Comparison of ENCODE assay signal across 22 cellular contexts in the genomic region with DNA sequence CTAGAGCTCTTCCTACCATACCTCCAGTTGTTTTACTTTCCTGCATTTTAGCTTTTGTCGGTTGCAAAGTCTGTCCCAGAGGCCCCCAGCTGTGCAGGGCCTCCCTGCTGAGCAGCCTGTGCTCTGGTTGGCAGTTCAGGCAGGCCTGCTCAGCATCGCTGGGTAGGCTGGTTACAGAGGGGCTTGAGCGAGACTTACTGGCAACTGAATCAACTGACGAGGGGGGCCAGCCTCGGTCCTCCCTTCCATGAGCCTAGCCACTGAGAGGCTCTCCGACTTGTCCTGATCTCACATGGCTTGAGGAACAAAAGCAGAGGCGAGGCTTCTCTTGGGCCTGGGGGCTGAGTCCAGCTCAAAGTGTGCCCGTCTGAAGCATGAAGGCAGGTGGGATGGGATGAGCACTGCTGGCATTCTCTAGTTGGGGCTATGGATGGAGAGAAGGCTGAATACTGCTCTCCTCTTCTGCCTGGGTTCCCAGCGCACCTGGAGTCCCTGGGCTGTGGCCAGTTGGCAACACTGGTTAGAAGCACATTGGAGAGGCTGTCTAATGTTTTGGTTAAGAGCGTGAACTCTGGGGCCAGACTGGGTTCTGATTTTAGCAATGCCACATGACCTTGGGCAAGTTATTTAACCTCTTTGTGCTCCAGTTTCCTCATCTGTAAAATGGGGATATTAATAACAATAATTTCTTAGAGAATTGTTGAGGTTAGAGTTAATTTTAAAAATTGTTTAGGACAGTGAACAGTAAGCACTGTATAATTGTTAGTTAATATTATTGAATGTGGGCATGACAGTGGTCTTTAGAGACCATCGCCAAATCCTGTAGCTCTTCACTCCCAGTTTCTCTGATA. TPM values are rescaled to one million over a fixed set of nuclear protein-coding genes. Genes with fewer than 3 reads are reported as not detected.
DNase-seq lines count a peak whose midpoint lies in the region; ATAC-seq lines count a peak whose summit lies in the region.
"Had no signal": no experiment of that assay in that cellular context is flagged by ENCODE, and none has a peak within 500 bp of the region (broad histone marks: within the 10 kb centered on the region; RNA-seq: fewer than 3 reads in every experiment).

No MANE protein-coding gene starts in this region.

- H3K4me3 ChIP-seq in SJCRH30 (no peak overlapping the region), Karpas-422 (ENCODE audit: low read length) (no peak overlapping the region)
- H3K4me3 ChIP-seq: dorsolateral prefrontal cortex, HAP-1, lung, smooth muscle cell had no signal

- no peak overlapping the region for H2AFZ ChIP-seq in Karpas-422 (ENCODE audit: low read length)

- H3K4me1 Mint-ChIP-seq in naive thymus-derived CD8-positive, alpha-beta T cell, result peaks cover 33 to 52% (median 44%) of the 10 kb centered on the region in 4 donors

- H3K9me3 ChIP-seq in SJCRH30 (replicated peaks) (no peaks in the 10 kb centered on the region), Karpas-422 (ENCODE audit: low read length) (no peaks in the 10 kb centered on the region)
- H3K9me3 ChIP-seq: HAP-1, neutrophil had no signal

- H3K4me3 Mint-ChIP-seq in naive thymus-derived CD8-positive, alpha-beta T cell, result peak overlapping the region in 2 of 10 donors; percentile 20 to 23
- H3K4me3 Mint-ChIP-seq: activated CD4-positive, alpha-beta T cell treated with anti-CD3 and anti-CD28 coated beads for 36 hours; T-helper 1 cell treated with Interleukin-12 subunit alpha and Interleukin-12 subunit beta and Interleukin-4 antibody, amounts not matched to agents 30 μg/mL and 1 μg/mL, for 36 hours had no signal

- H3K9ac ChIP-seq in Karpas-422 (ENCODE audit: low read length), result no peak overlapping the region

- peaks cover 44% of the 10 kb centered on the region for H3K4me1 ChIP-seq in SJCRH30
- H3K4me1 ChIP-seq in Karpas-422 (ENCODE audit: low read length), result no peaks in the 10 kb centered on the region
- H3K4me1 ChIP-seq: HAP-1 had no signal

- H3K27ac ChIP-seq in SJCRH30 (peak overlapping the region; percentile 28), Karpas-422 (ENCODE audit: low read length) (no peak overlapping the region)
- H3K27ac ChIP-seq: dorsolateral prefrontal cortex, neutrophil had no signal

- H3K4me2 ChIP-seq in Karpas-422 (ENCODE audit: low read depth, low read length, poor library complexity, severe bottlenecking), result no peak overlapping the region
- H3K4me2 ChIP-seq: smooth muscle cell had no signal

- peak overlapping the region; percentile 21 to 99 (median 78) for H3K27ac Mint-ChIP-seq in naive thymus-derived CD8-positive, alpha-beta T cell
- H3K27ac Mint-ChIP-seq: activated CD4-positive, alpha-beta T cell treated with anti-CD3 and anti-CD28 coated beads for 36 hours; T-helper 1 cell treated with Interleukin-12 subunit alpha and Interleukin-12 subunit beta and Interleukin-4 antibody, amounts not matched to agents 30 μg/mL and 1 μg/mL, for 36 hours had no signal

- DNase-seq in NCI-H146 (lab: John Stamatoyannopoulos, UW) (peak; percentile 9), NCI-H146 treated with DMSO at 0.1 percent for 48 hours (lab: John Stamatoyannopoulos, UW; ENCODE audit: unreplicated experiment) (no peak), ELF-1 (ENCODE audit: low read depth, low spot score) (peak; percentile 58), SJCRH30 (peak; percentile 42 to 64), Karpas-422 (no peak)
- peak in 1 of 10 donors; percentile 52 for DNase-seq in naive thymus-derived CD8-positive, alpha-beta T cell
- DNase-seq: activated CD4-positive, alpha-beta T cell treated with anti-CD3 and anti-CD28 coated beads for 36 hours; activated naive CD4-positive, alpha-beta T cell treated with anti-CD3 and anti-CD28 coated beads, Interleukin-2, amount 50 U/mL, for 16 hours; COR-L47; glutamatergic neuron; kidney glomerular epithelial cell; NCI-H1105; NCI-H524 had no signal

- POLR2A ChIA-PET in naive thymus-derived CD8-positive, alpha-beta T cell (lab: Charles Lee), result interaction anchor here (1.1 to 4.5 kb wide), 4 partner anchors 10 to 72 kb away, joined by 3 to 34 read pairs (median 20); a partner anchor contains a TSS

- no peaks in the 10 kb centered on the region for H3K79me2 ChIP-seq in Karpas-422 (ENCODE audit: low read length)

- H3K27me3 ChIP-seq in SJCRH30 (no peaks in the 10 kb centered on the region), Karpas-422 (ENCODE audit: low read length) (no peaks in the 10 kb centered on the region)
- H3K27me3 ChIP-seq: dorsolateral prefrontal cortex had no signal

- no peaks in the 10 kb centered on the region for H3K36me3 Mint-ChIP-seq in naive thymus-derived CD8-positive, alpha-beta T cell

- no peaks in the 10 kb centered on the region for H3K9me2 ChIP-seq in Karpas-422 (replicated peaks; ENCODE audit: insufficient read depth, low read length)

- H3K36me3 ChIP-seq in SJCRH30, result no peaks in the 10 kb centered on the region
- H3K36me3 ChIP-seq in Karpas-422 (ENCODE audit: insufficient read depth, low read length), result no peaks in the 10 kb centered on the region
- H3K36me3 ChIP-seq: HAP-1, neutrophil had no signal

- H3K9me3 Mint-ChIP-seq in naive thymus-derived CD8-positive, alpha-beta T cell, result no peaks in the 10 kb centered on the region
- H3K9me3 Mint-ChIP-seq: T-helper 1 cell treated with Interleukin-12 subunit alpha and Interleukin-12 subunit beta and Interleukin-4 antibody, amounts not matched to agents 30 μg/mL and 1 μg/mL, for 36 hours had no signal

- no peak for ATAC-seq in naive thymus-derived CD8-positive, alpha-beta T cell
- ATAC-seq in HG03097 (IDR thresholded peaks at IDR 0.05; ENCODE audit: low FRiP score, unreplicated experiment) (no peak), HG03469 (IDR thresholded peaks at IDR 0.05; ENCODE audit: unreplicated experiment) (no peak)
- ATAC-seq: activated CD4-positive, alpha-beta T cell treated with anti-CD3 and anti-CD28 coated beads for 36 hours had no signal

- H3K27me3 Mint-ChIP-seq in naive thymus-derived CD8-positive, alpha-beta T cell, result no peaks in the 10 kb centered on the region
- H3K27me3 Mint-ChIP-seq: activated CD4-positive, alpha-beta T cell treated with anti-CD3 and anti-CD28 coated beads for 36 hours had no signal

- H4K20me1 ChIP-seq in Karpas-422 (ENCODE audit: insufficient read depth, low read depth, low read length), result no peaks in the 10 kb centered on the region

RNA-seq across cellular contexts. Expression of a gene that starts 6.9 kb away (rescaled TPM):
- total RNA-seq in SJCRH30 (2014; rRNA removed; shearing (Covaris generic)), result not detected in 2 replicates
- 10 to 100 TPM; 13.6 to 14.4 TPM for total RNA-seq in naive thymus-derived CD8-positive, alpha-beta T cell
- 10 to 100 TPM; 12.3 to 39.5 (median 20.1) TPM for polyA plus RNA-seq in naive thymus-derived CD8-positive, alpha-beta T cell
- total RNA-seq in Karpas-422 (2014; rRNA removed; shearing (Covaris generic); ENCODE audit: low replicate concordance), result not detected in 2 replicates
- total RNA-seq: A172; activated CD4-positive, alpha-beta T cell treated with anti-CD3 and anti-CD28 coated beads for 36 hours; smooth muscle cell had no signal

RNA-seq across cellular contexts. Expression of a gene that starts 41.7 kb away (rescaled TPM):
- total RNA-seq in SJCRH30 (2014; rRNA removed; shearing (Covaris generic)), result 20.7 and 27.1 TPM in 2 replicates
- total RNA-seq in naive thymus-derived CD8-positive, alpha-beta T cell, result 10 to 100 TPM; 60.7 to 64.4 TPM
- 10 to 100 TPM; 29.1 to 37.9 (median 34.1) TPM for polyA plus RNA-seq in naive thymus-derived CD8-positive, alpha-beta T cell
- total RNA-seq in Karpas-422 (2014; rRNA removed; shearing (Covaris generic); ENCODE audit: low replicate concordance), result 16.9 and 19.6 TPM in 2 replicates

Comparison
In these comparisons a context has a peak if more than half of its experiments do, and no peak if none do; other contexts are left out.
1. DNase-seq: peak in NCI-H146 (single experiment), ELF-1 (single experiment) and SJCRH30 (2 of 2); none in NCI-H146 treated with DMSO at 0.1 percent for 48 hours (single experiment) and Karpas-422 (single experiment).
2. RNA of a gene that starts 6.9 kb away (total RNA-seq): 13.6 to 14.4 TPM in naive thymus-derived CD8-positive, alpha-beta T cell; not detected in SJCRH30 and not detected in Karpas-422; every median in the first group is over 10 times any median in the second.